ENCODE assay signal across 8 cellular contexts in genomic region chr15:45036812-45037781, GRCh38. TPM values are rescaled to one million over a fixed set of nuclear protein-coding genes. Genes with fewer than 3 reads are reported as not detected.
DNase-seq lines count a peak whose midpoint lies in the region; ATAC-seq and TF ChIP-seq lines count a peak whose summit lies in the region.
"Not testable (repeated sequence)": the region's sequence is repeated elsewhere in the genome, so short reads cannot be mapped to it uniquely, and the experiment has no call there.

No MANE protein-coding gene starts in this region.

- not testable (repeated sequence) for H3K4me2 ChIP-seq in Karpas-422 (ENCODE audit: low read depth, low read length, poor library complexity, severe bottlenecking); OCI-LY7 (ENCODE audit: low read length); mesenchymal stem cell (ENCODE audit: low read length, poor library complexity, severe bottlenecking)

- H3K4me1 ChIP-seq in Karpas-422 (ENCODE audit: low read length); OCI-LY7 (ENCODE audit: insufficient read depth, low read length, poor library complexity, severe bottlenecking); mesenchymal stem cell (ENCODE audit: control insufficient read depth, insufficient read depth, low read depth, low read length): not testable (repeated sequence)

- intact Hi-C loops in OCI-LY7 (cut with micrococcal nuclease; ENCODE audit: unreplicated experiment): loop anchor here (5.0 kb wide), 1 partner anchor 70 kb away; no protein-coding TSS in a partner anchor

- CTCF ChIA-PET in OCI-LY7 (lab: Charles Lee; ENCODE audit: unreplicated experiment): not testable (repeated sequence)

- 27% methylated on average over 4 of the region's 6 CpGs for WGBS in mesenchymal stem cell

- H3K4me3 Mint-ChIP-seq in effector memory CD8-positive, alpha-beta T cell: not testable (repeated sequence)

- H3K9me3 ChIP-seq in Karpas-422 (ENCODE audit: low read length); OCI-LY7 (ENCODE audit: low read length); mesenchymal stem cell (ENCODE audit: control insufficient read depth, low read length): not testable (repeated sequence)

- H2AK5ac ChIP-seq in mesenchymal stem cell (ENCODE audit: low read length, severe bottlenecking): not testable (repeated sequence)

- not testable (repeated sequence) for H3K4me3 ChIP-seq in Karpas-422 (ENCODE audit: low read length); OCI-LY7 (ENCODE audit: low read depth, low read length, poor library complexity, severe bottlenecking); mesenchymal stem cell (ENCODE audit: insufficient read depth in 1 of 2, low read depth in 1 of 2, low read length in 2 of 2)

- peaks cover 15% of the 10 kb centered on the region for H3K79me2 ChIP-seq in Karpas-422 (ENCODE audit: low read length)
- H3K79me2 ChIP-seq in OCI-LY7 (ENCODE audit: insufficient read depth, low read depth, low read length): not testable (repeated sequence)

- H2BK120ac ChIP-seq in mesenchymal stem cell (ENCODE audit: low read depth, low read length): not testable (repeated sequence)

- peaks cover 0 to 14% of the 10 kb centered on the region in 2 donors for H3K4me1 Mint-ChIP-seq in effector memory CD8-positive, alpha-beta T cell (ENCODE audit: low read depth in 2 of 2)

- not testable (repeated sequence) for H3K14ac ChIP-seq in mesenchymal stem cell (ENCODE audit: low read length in 2 of 2)

- H3K9me2 ChIP-seq in Karpas-422 (replicated peaks; ENCODE audit: insufficient read depth, low read length); OCI-LY7 (ENCODE audit: insufficient read depth, low read length): not testable (repeated sequence)

- not testable (repeated sequence) for H4K91ac ChIP-seq in mesenchymal stem cell (ENCODE audit: low read length)

- H2BK5ac ChIP-seq in mesenchymal stem cell (ENCODE audit: low read depth, low read length, poor library complexity, severe bottlenecking): not testable (repeated sequence)

- H3K9me3 Mint-ChIP-seq in effector memory CD8-positive, alpha-beta T cell: not testable (repeated sequence)

- H3K27me3 Mint-ChIP-seq in effector memory CD8-positive, alpha-beta T cell: not testable (repeated sequence)

- H3K36me3 Mint-ChIP-seq in effector memory CD8-positive, alpha-beta T cell (ENCODE audit: insufficient read depth): not testable (repeated sequence)

- H3K36me3 ChIP-seq in Karpas-422 (ENCODE audit: insufficient read depth, low read length); OCI-LY7 (ENCODE audit: insufficient read depth, low read length); mesenchymal stem cell (ENCODE audit: control insufficient read depth in 1 of 2, insufficient read depth in 2 of 2, low read depth in 1 of 2, low read length in 2 of 2): not testable (repeated sequence)

- not testable (repeated sequence) for H3K4ac ChIP-seq in mesenchymal stem cell (ENCODE audit: low read depth in 1 of 2, low read length in 2 of 2)

- POLR2A ChIA-PET in OCI-LY7 (lab: Charles Lee): not testable (repeated sequence)

- BruUV-seq in OCI-LY7 (replicated peaks; lab: Mats Ljungman, UMichigan): not testable (repeated sequence)

- H3K27ac Mint-ChIP-seq in effector memory CD8-positive, alpha-beta T cell: peak overlapping the region; percentile 5 to 35

- H2AFZ ChIP-seq in Karpas-422 (ENCODE audit: low read length); OCI-LY7 (ENCODE audit: low read length); mesenchymal stem cell (ENCODE audit: low read depth, low read length): not testable (repeated sequence)

- DNase-seq in COR-L47 (lab: John Stamatoyannopoulos, UW): peak; percentile 62
- peak; percentile 88 for DNase-seq in Karpas-422
- DNase-seq in OCI-LY7 (ENCODE audit: low spot score): peak; percentile 72
- peak; percentile 25 for DNase-seq in activated CD8-positive, alpha-beta memory T cell treated with anti-CD3 and anti-CD28 coated beads, Interleukin-2, amount 50 U/mL, for 1 hour (ENCODE audit: extremely low read depth)
- peak; percentile 66 to 71 (median 67) for DNase-seq in effector memory CD8-positive, alpha-beta T cell
- DNase-seq in mesenchymal stem cell: peak; percentile 83
- DNase-seq in stimulated activated CD8-positive, alpha-beta memory T cell treated with anti-CD3 and anti-CD28 coated beads, Interleukin-12 subunit alpha, Interleukin-12 subunit beta, amount 100 ng/mL, for 1 hour (ENCODE audit: low read depth): peak; percentile 57

- H3K23ac ChIP-seq in mesenchymal stem cell (ENCODE audit: low read length in 2 of 2): not testable (repeated sequence)

- not testable (repeated sequence) for H3K27me3 ChIP-seq in Karpas-422 (ENCODE audit: low read length); mesenchymal stem cell (ENCODE audit: control insufficient read depth in 1 of 2, insufficient read depth in 1 of 2, low read length in 2 of 2)

- H3K9ac ChIP-seq in Karpas-422 (ENCODE audit: low read length): not testable (repeated sequence)
- H3K9ac ChIP-seq in mesenchymal stem cell (ENCODE audit: low read length): peak overlapping the region; percentile 13

- H3K27ac ChIP-seq in Karpas-422 (ENCODE audit: low read length): 0 out of 2 replicates have a peak overlapping the region, but pooled peaks have one; percentile 23
- H3K27ac ChIP-seq in OCI-LY7 (ENCODE audit: low read depth, low read length, poor library complexity, severe bottlenecking); mesenchymal stem cell (ENCODE audit: low read length, poor library complexity, severe bottlenecking): not testable (repeated sequence)

- H3K18ac ChIP-seq in mesenchymal stem cell (ENCODE audit: low read depth in 1 of 2, low read length in 2 of 2): not testable (repeated sequence)

- H4K20me1 ChIP-seq in Karpas-422 (ENCODE audit: insufficient read depth, low read depth, low read length); OCI-LY7 (ENCODE audit: insufficient read depth, low read length): not testable (repeated sequence)

- H4K8ac ChIP-seq in mesenchymal stem cell (ENCODE audit: low read length): not testable (repeated sequence)

- peak; percentile 93 for ATAC-seq in GM21529 (IDR thresholded peaks at IDR 0.05; ENCODE audit: unreplicated experiment)
- peak; percentile 93 for ATAC-seq in effector memory CD8-positive, alpha-beta T cell (replicated peaks)

- H2BK15ac ChIP-seq in mesenchymal stem cell (ENCODE audit: low read depth, poor library complexity, severe bottlenecking): not testable (repeated sequence)

- not testable (repeated sequence) for H3K79me1 ChIP-seq in mesenchymal stem cell (replicated peaks; ENCODE audit: low read length, poor library complexity, severe bottlenecking)

- H2BK12ac ChIP-seq in mesenchymal stem cell (ENCODE audit: low read length in 2 of 2): not testable (repeated sequence)

- peak; percentile 82 for TF ChIP-seq CTCF in OCI-LY7 (conservative IDR thresholded peaks at IDR 0.05; ENCODE audit: low read length)

RNA-seq across cellular contexts. Expression of gene SORD, which starts 14.1 kb away (rescaled TPM):
- total RNA-seq in Karpas-422 (2014; rRNA removed; shearing (Covaris generic); ENCODE audit: low replicate concordance): 33.5 and 66.4 TPM in 2 replicates
- 10.4 and 11.4 TPM in 2 replicates for total RNA-seq in OCI-LY7 (2014; rRNA removed; shearing (Covaris generic))
- 17.8 and 18.5 TPM in 2 replicates for total RNA-seq in OCI-LY7 (2022)
- polyA plus RNA-seq in mesenchymal stem cell (2013, experiment 1 of 2): 8.9 TPM
- polyA plus RNA-seq in mesenchymal stem cell (2013, experiment 2 of 2): 9.2 TPM

Comparison
In these comparisons a context has a peak if more than half of its experiments do, and no peak if none do; other contexts are left out.
1. DNase-seq: peak in every context shown above with its lines; median percentile 88 in Karpas-422; 83 in mesenchymal stem cell; 72 in OCI-LY7; 67 in effector memory CD8-positive, alpha-beta T cell; 62 in COR-L47; 57 in stimulated activated CD8-positive, alpha-beta memory T cell treated with anti-CD3 and anti-CD28 coated beads, Interleukin-12 subunit alpha, Interleukin-12 subunit beta, amount 100 ng/mL, for 1 hour; 25 in activated CD8-positive, alpha-beta memory T cell treated with anti-CD3 and anti-CD28 coated beads, Interleukin-2, amount 50 U/mL, for 1 hour.